In the genomic region with DNA sequence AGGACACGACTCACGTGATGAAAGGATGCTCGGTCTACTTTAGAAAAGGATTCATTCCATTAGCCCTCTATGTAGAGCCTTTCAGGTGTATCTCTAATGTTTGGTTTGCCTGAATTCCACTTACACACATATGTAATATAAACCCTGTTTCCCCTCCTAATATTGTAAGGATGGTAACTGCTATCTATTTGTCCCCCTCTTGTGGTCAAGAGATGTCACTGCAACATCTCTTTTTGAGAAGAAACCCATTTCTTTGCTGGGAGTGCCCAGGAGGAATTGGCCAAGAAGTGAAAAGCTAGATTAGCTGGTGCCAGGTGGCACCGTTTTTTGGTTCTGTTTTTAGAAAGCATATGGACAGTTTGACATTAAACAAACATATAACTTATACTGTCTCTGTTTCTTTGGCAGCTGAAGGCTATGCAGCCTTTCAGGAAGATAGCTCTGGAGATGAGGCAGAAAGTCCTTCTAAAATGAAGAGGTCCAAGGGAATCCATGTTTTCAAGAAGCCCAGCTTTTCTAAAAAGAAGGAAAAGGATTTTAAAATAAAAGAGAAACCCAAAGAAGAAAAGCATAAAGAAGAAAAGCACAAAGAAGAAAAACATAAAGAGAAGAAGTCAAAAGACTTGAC, we compare ENCODE assay signal across 8 cellular contexts. TPM values are rescaled to one million over a fixed set of nuclear protein-coding genes. Genes with fewer than 3 reads are reported as not detected.
DNase-seq lines count a peak whose midpoint lies in the region; ATAC-seq, FAIRE-seq and TF ChIP-seq lines count a peak whose summit lies in the region.

No MANE protein-coding gene starts in this region.

- intact Hi-C loops in PC-9 (cut with micrococcal nuclease; ENCODE audit: unreplicated experiment) = loop anchor here (1.0 to 2.0 kb wide), 2 partner anchors 150 to 444 kb away; no protein-coding TSS in a partner anchor
- intact Hi-C loops in dorsolateral prefrontal cortex (cut with DNase I) = loop anchor here in 1 of 2 donors (5.0 to 10.0 kb wide), 4 partner anchors 39 to 442 kb away; partner anchors contain the start of genes RALBP1 and TWSG1
- intact Hi-C loops in activated T-helper 2 cell treated with anti-CD3 and anti-CD28 coated beads, Interferon-gamma antibody, Interleukin-2, Interleukin-4, amounts not matched to agents 10 μg/mL and 5 μg/mL and 100 μg/mL, durations not matched to agents 14 hours and 24 hours and 36 hours (cut with micrococcal nuclease) = loop anchor here (5.0 kb wide), 2 partner anchors 39 to 444 kb away; partner anchors contain the start of gene RALBP1

- no peak overlapping the region for H3K4me3 ChIP-seq in DND-41 (ENCODE audit: low read depth in 1 of 2, low read length in 2 of 2)
- H3K4me3 ChIP-seq in PC-9 = no peak overlapping the region
- no peak overlapping the region for H3K4me3 ChIP-seq in dorsolateral prefrontal cortex

- POLR2A ChIA-PET in PC-9 (lab: Charles Lee; ENCODE audit: unreplicated experiment) = no interaction called here

- no peaks in the 10 kb centered on the region for H3K27me3 ChIP-seq in DND-41 (ENCODE audit: insufficient read depth, low read length, poor library complexity)
- H3K27me3 ChIP-seq in PC-9 (ENCODE audit: insufficient read depth, low read depth) = no peaks in the 10 kb centered on the region
- no peaks in the 10 kb centered on the region for H3K27me3 ChIP-seq in dorsolateral prefrontal cortex

- H3K79me2 ChIP-seq in DND-41 (ENCODE audit: insufficient read depth, low read length) = peaks cover 55% of the 10 kb centered on the region
- H3K79me2 ChIP-seq in PC-9 (ENCODE audit: low read depth) = peaks cover 36% of the 10 kb centered on the region

- H3K4me2 ChIP-seq in DND-41 (ENCODE audit: insufficient read depth, low read length) (no peak overlapping the region), PC-9 (no peak overlapping the region)

- H2AFZ ChIP-seq in DND-41 (ENCODE audit: low read depth, low read length) (no peak overlapping the region), PC-9 (no peak overlapping the region)

- H3K9me2 ChIP-seq in PC-9 (ENCODE audit: insufficient read depth) = no peaks in the 10 kb centered on the region

- ATAC-seq in DND-41 (ENCODE audit: insufficient read depth, low read depth) (peak; percentile 78), HG02852 (IDR thresholded peaks at IDR 0.05; ENCODE audit: unreplicated experiment) (no peak), HG03196 (IDR thresholded peaks at IDR 0.05; ENCODE audit: unreplicated experiment) (no peak)

- H3K4me1 Mint-ChIP-seq in activated T-helper 2 cell treated with anti-CD3 and anti-CD28 coated beads, Interferon-gamma antibody, Interleukin-2, Interleukin-4, amounts not matched to agents 10 μg/mL and 5 μg/mL and 100 μg/mL, durations not matched to agents 14 hours and 24 hours and 36 hours (ENCODE audit: low read depth) = no peaks in the 10 kb centered on the region

- peak; percentile 97 for TF ChIP-seq CTCF in DND-41 (IDR thresholded peaks at IDR 0.05; ENCODE audit: borderline replicate concordance, extremely low read depth, low read length, poor library complexity, severe bottlenecking)
- peak; percentile 90 for TF ChIP-seq CTCF in PC-9 (conservative IDR thresholded peaks at IDR 0.05)
- TF ChIP-seq CTCF in dorsolateral prefrontal cortex (IDR thresholded peaks at IDR 0.05 in 54 of 56, conservative IDR thresholded peaks at IDR 0.05 in 2 of 56; ENCODE audit: low read depth in 1 of 56, partially characterized antibody in 56 of 56) = peak; percentile 56 to 89 (median 78)

- H4K20me1 ChIP-seq in DND-41 (ENCODE audit: insufficient read depth, low read length) (peaks cover 18% of the 10 kb centered on the region), PC-9 (ENCODE audit: insufficient read depth) (no peaks in the 10 kb centered on the region; the same call in 1 of the 2 replicates)

- H3K27me3 Mint-ChIP-seq in activated T-helper 2 cell treated with anti-CD3 and anti-CD28 coated beads, Interferon-gamma antibody, Interleukin-2, Interleukin-4, amounts not matched to agents 10 μg/mL and 5 μg/mL and 100 μg/mL, durations not matched to agents 14 hours and 24 hours and 36 hours (ENCODE audit: low read depth) = no peaks in the 10 kb centered on the region

- no peak overlapping the region for H3K4me3 Mint-ChIP-seq in activated T-helper 2 cell treated with anti-CD3 and anti-CD28 coated beads, Interferon-gamma antibody, Interleukin-2, Interleukin-4, amounts not matched to agents 10 μg/mL and 5 μg/mL and 100 μg/mL, durations not matched to agents 14 hours and 24 hours and 36 hours (ENCODE audit: low read depth)

- peaks cover 21% of the 10 kb centered on the region for H3F3A ChIP-seq in PC-9 (ENCODE audit: insufficient read depth, low read depth)

- CTCF ChIA-PET in PC-9 (lab: Charles Lee) = interaction anchor here (0.6 to 1.5 kb wide), 6 partner anchors 40 to 443 kb away, joined by 3 to 9 read pairs (median 3); no protein-coding TSS in a partner anchor

- DNase-seq in DND-41 = peak; percentile 14
- peak; percentile 52 for DNase-seq in HTR-8/SVneo (ENCODE audit: insufficient read length, low spot score)
- no peak for DNase-seq in PC-9
- DNase-seq in dorsolateral prefrontal cortex = no peak
- DNase-seq in myocyte (ENCODE audit: low read depth) = peak; percentile 38
- DNase-seq in activated T-helper 2 cell treated with anti-CD3 and anti-CD28 coated beads, Interferon-gamma antibody, Interleukin-2, Interleukin-4, amounts not matched to agents 10 μg/mL and 5 μg/mL and 100 μg/mL, durations not matched to agents 14 hours and 24 hours and 36 hours (ENCODE audit: low spot score) = no peak

- peaks cover 40% of the 10 kb centered on the region for H3K36me3 ChIP-seq in DND-41 (ENCODE audit: insufficient read depth, low read length)
- peaks cover 2% of the 10 kb centered on the region; the same call in 1 of the 2 replicates for H3K36me3 ChIP-seq in PC-9 (ENCODE audit: low read depth)

- H3K36me3 Mint-ChIP-seq in activated T-helper 2 cell treated with anti-CD3 and anti-CD28 coated beads, Interferon-gamma antibody, Interleukin-2, Interleukin-4, amounts not matched to agents 10 μg/mL and 5 μg/mL and 100 μg/mL, durations not matched to agents 14 hours and 24 hours and 36 hours (ENCODE audit: low read depth) = peaks cover 25% of the 10 kb centered on the region

- no peaks in the 10 kb centered on the region for H3K9me3 Mint-ChIP-seq in activated T-helper 2 cell treated with anti-CD3 and anti-CD28 coated beads, Interferon-gamma antibody, Interleukin-2, Interleukin-4, amounts not matched to agents 10 μg/mL and 5 μg/mL and 100 μg/mL, durations not matched to agents 14 hours and 24 hours and 36 hours

- no TSS peak for BruUV-seq in PC-9 (replicated peaks; lab: Mats Ljungman, UMichigan)

- no peak for FAIRE-seq in HTR-8/SVneo (lab: Jason Lieb, UNC)

- no peak overlapping the region for H3K27ac ChIP-seq in DND-41 (ENCODE audit: low read length)
- H3K27ac ChIP-seq in PC-9 = no peak overlapping the region
- H3K27ac ChIP-seq in dorsolateral prefrontal cortex = peak overlapping the region in 26 of 59 donors; percentile 0 to 72 (median 28)

- no peak overlapping the region for H3K27ac Mint-ChIP-seq in activated T-helper 2 cell treated with anti-CD3 and anti-CD28 coated beads, Interferon-gamma antibody, Interleukin-2, Interleukin-4, amounts not matched to agents 10 μg/mL and 5 μg/mL and 100 μg/mL, durations not matched to agents 14 hours and 24 hours and 36 hours

- H3K9me3 ChIP-seq in DND-41 (ENCODE audit: insufficient read depth, low read length, severe bottlenecking) = no peaks in the 10 kb centered on the region
- H3K9me3 ChIP-seq in PC-9 (ENCODE audit: insufficient read depth, low read depth) = no peaks in the 10 kb centered on the region

- no peak overlapping the region for H3K9ac ChIP-seq in DND-41 (ENCODE audit: low read depth, low read length)

- H3K4me1 ChIP-seq in DND-41 (ENCODE audit: insufficient read depth, low read length) = no peaks in the 10 kb centered on the region
- peaks cover 29% of the 10 kb centered on the region for H3K4me1 ChIP-seq in PC-9 (replicated peaks; ENCODE audit: insufficient read depth)

RNA-seq across cellular contexts. Expression of gene RALBP1, which starts 41.2 kb away (rescaled TPM):
- total RNA-seq in PC-9 (2021) (91.3 and 95.0 TPM in 2 replicates), dorsolateral prefrontal cortex (10 to 100 TPM; 44.6 to 89.8 (median 64.5) TPM), myocyte (73.8 and 83.5 TPM in 2 replicates)
- polyA plus RNA-seq in myocyte (2012) = 39.3 TPM
- 39.2 and 40.1 TPM in 2 replicates for total RNA-seq in activated T-helper 2 cell treated with anti-CD3 and anti-CD28 coated beads, Interferon-gamma antibody, Interleukin-2, Interleukin-4, amounts not matched to agents 10 μg/mL and 5 μg/mL and 100 μg/mL, durations not matched to agents 14 hours and 24 hours and 36 hours

Comparison
In these comparisons a context has a peak if more than half of its experiments do, and no peak if none do; other contexts are left out.
1. DNase-seq: peak in DND-41 (single experiment), HTR-8/SVneo (single experiment) and myocyte (single experiment); none in PC-9 (0 of 2), dorsolateral prefrontal cortex (0 of 10) and activated T-helper 2 cell treated with anti-CD3 and anti-CD28 coated beads, Interferon-gamma antibody, Interleukin-2, Interleukin-4, amounts not matched to agents 10 μg/mL and 5 μg/mL and 100 μg/mL, durations not matched to agents 14 hours and 24 hours and 36 hours (single experiment).
2. Peak in every context shown above with its lines, with median percentiles within 50 percentile points of each other: CTCF ChIP-seq.